In the genomic region with DNA sequence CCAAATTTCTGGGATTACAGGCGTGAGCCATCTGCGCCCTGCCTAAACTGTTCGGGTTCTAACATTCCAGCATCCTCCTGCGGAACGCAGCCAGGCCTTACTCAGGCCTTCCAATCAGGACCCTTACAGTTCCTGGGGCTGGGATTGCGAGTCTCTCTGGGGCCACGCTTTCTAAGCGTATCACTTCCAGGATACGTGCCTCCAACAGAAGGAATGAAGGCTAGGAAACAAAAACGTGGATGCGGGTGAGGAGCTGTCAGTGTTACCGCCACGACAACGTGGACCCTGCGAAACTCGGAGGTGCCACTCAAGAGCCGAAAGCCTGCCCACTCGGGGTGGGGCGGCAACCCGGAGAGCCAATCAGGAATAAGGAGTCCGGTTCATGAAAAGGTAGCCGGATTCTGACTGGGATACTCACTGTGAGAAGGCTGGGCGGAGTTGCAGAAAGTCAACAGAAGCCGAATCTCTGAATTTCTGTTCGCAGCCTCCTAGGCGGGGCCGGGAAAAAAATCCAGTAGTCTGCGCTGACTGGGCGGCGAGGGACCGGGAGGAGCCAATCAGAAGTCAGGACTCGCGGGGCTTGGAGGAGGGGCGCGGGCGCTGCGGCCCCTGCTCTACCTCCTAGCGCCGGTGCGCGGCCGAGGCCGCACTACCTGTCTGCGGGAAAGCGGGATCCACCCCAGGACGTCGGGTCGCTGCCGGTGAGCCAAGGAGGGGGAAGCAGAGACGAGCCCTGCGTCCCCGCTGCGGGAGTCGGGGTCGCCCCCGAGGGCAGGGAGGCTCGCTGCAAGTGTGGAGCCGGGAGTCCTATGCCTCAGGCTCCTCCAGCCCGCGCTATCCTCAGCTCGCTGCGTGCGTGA, we compare ENCODE assay signal across 8 cellular contexts. TPM values are rescaled to one million over a fixed set of nuclear protein-coding genes. Genes with fewer than 3 reads are reported as not detected.
DNase-seq lines count a peak whose midpoint lies in the region; TF ChIP-seq lines count a peak whose summit lies in the region.

Gene HYKK, plus strand, starts transcription at position 607 of the 860 bp plus-strand sequence. CDS start 5,512 bp downstream, outside the sequence.

- peaks cover 11% of the 10 kb centered on the region for H3K27me3 Mint-ChIP-seq in nephron (ENCODE audit: low read depth)

- peak within 1 kb of the TSS; percentile 86 for H3K4me3 ChIP-seq in H7 (ENCODE audit: insufficient read depth, low read depth, low read length)
- peak within 1 kb of the TSS; percentile 90 for H3K4me3 ChIP-seq in fibroblast of villous mesenchyme (ENCODE audit: low read depth, low read length)

- peak within 1 kb of the TSS; percentile 85 to 90 (median 90) for H3K4me3 Mint-ChIP-seq in nephron

- peaks cover 5% of the 10 kb centered on the region for H3K36me3 Mint-ChIP-seq in nephron (ENCODE audit: low read depth)

- H3K9me3 Mint-ChIP-seq in nephron = no peaks in the 10 kb centered on the region

- peak within 1 kb of the TSS; percentile 13 to 65 (median 27) for H3K27ac Mint-ChIP-seq in nephron

- H3K4me1 Mint-ChIP-seq in nephron = peaks cover 5% of the 10 kb centered on the region

- peak; percentile 99 for DNase-seq in EH (ENCODE audit: low read depth)
- DNase-seq in H7 = peak; percentile 97
- peak; percentile 98 for DNase-seq in M059J (ENCODE audit: low read depth)
- DNase-seq in SHP77 (lab: John Stamatoyannopoulos, UW) = peak; percentile 98
- peak; percentile 89 for DNase-seq in activated effector memory CD4-positive, alpha-beta T cell treated with anti-CD3 and anti-CD28 coated beads, Interleukin-2, amount 50 U/mL, for 16 hours
- DNase-seq in fibroblast of villous mesenchyme (ENCODE audit: low read depth) = peak; percentile 97
- DNase-seq in stimulated activated naive CD4-positive, alpha-beta T cell treated with Interleukin-2 at 50 U/mL for 16 hours (lab: John Stamatoyannopoulos, UW) = peak; percentile 69

- peaks cover 21% of the 10 kb centered on the region for H3K27me3 ChIP-seq in H7 (ENCODE audit: control insufficient read depth, insufficient read depth, low read length)

- H3K36me3 ChIP-seq in H7 (replicated peaks; ENCODE audit: control insufficient read depth, insufficient read depth, low read length) = no peaks in the 10 kb centered on the region

- TF ChIP-seq CTCF in fibroblast of villous mesenchyme (IDR thresholded peaks at IDR 0.05; ENCODE audit: insufficient read depth, low read depth, low read length) = no peak
- TF ChIP-seq CTCF in nephron (IDR thresholded peaks at IDR 0.05; ENCODE audit: unreplicated experiment in 3 of 3) = no peak

RNA-seq across cellular contexts. Expression of gene HYKK, which starts in this region (rescaled TPM):
- 1.9 and 2.9 TPM in 2 replicates for total RNA-seq in H7 (2014; rRNA removed; shearing (Covaris generic))
- total RNA-seq in M059J (2014; rRNA removed; shearing (Covaris generic)) = 5.6 and 9.6 TPM in 2 replicates
- 1.7 and 2.3 TPM in 2 replicates for total RNA-seq in fibroblast of villous mesenchyme

Comparison
In these comparisons a context has a peak if more than half of its experiments do, and no peak if none do; other contexts are left out.
1. Peak in every context shown above with its lines: DNase-seq and H3K4me3 ChIP-seq.